ENCODE assay signal across 1 cellular context in the genomic region with DNA sequence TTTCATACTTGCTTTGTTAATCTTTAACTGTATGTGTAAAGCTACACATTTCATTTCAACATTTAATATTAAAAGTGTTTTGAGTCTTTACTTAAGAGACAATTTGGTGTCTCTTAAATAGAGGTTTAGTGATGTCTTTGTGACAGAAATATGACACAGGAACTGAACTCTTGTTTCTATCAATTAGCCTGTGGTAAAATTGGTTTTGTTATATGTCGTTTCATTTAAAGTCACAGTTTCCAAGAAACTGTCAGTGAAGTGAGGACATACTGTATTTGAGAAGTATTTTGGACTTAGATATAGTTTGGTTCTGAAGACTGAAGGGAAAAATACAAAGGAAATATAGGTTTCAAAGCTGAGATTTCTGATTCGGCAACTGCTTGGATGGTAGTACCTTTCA.
TF ChIP-seq lines count a peak whose summit lies in the region.

No MANE protein-coding gene starts in this region.

TF ChIP-seq in endothelial cell of umbilical vein, 7 proteins besides CTCF, POLR2A, EP300 and RAD21 (continued from another document):
- TF ChIP-seq, protein P1, sequence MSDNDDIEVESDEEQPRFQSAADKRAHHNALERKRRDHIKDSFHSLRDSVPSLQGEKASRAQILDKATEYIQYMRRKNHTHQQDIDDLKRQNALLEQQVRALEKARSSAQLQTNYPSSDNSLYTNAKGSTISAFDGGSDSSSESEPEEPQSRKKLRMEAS (IDR thresholded peaks at IDR 0.05; ENCODE audit: insufficient read depth, insufficient read length): no peak
